ENCODE assay signal across 25 cellular contexts in genomic region chr5:104062495-104063377, GRCh38.
DNase-seq lines count a peak whose midpoint lies in the region; ATAC-seq and TF ChIP-seq lines count a peak whose summit lies in the region.
"Had no signal": no experiment of that assay in that cellular context is flagged by ENCODE, and none has a peak within 500 bp of the region (broad histone marks: within the 10 kb centered on the region; RNA-seq: fewer than 3 reads in every experiment).

No MANE protein-coding gene starts in this region.

- H3K4me1 ChIP-seq in HUES6 (ENCODE audit: control insufficient read depth, insufficient read depth, low read length), result 0 out of 2 replicates have a peak, but pooled peaks cover 8% of the 10 kb centered on the region
- no peaks in the 10 kb centered on the region for H3K4me1 ChIP-seq in OCI-LY7 (ENCODE audit: insufficient read depth, low read length, poor library complexity, severe bottlenecking)
- H3K4me1 ChIP-seq: parathyroid adenoma, sigmoid colon, suprapubic skin, uterus had no signal

- no peak overlapping the region for H3K4me2 ChIP-seq in OCI-LY7 (ENCODE audit: low read length)

- H3K9me2 ChIP-seq in OCI-LY7 (ENCODE audit: insufficient read depth, low read length), result no peaks in the 10 kb centered on the region

- peak overlapping the region; percentile 18 to 45 (median 28) for H3K27ac Mint-ChIP-seq in nephron
- H3K27ac Mint-ChIP-seq in stimulated activated memory B cell treated with anti-CD40 and anti-IgM and Interleukin-4, amounts not matched to agents 10 μg/mL and 1 μg/mL and 100 μg/mL, for 72 hours, result no peak overlapping the region
- H3K27ac Mint-ChIP-seq: naive B cell had no signal

- H2AFZ ChIP-seq in OCI-LY7 (ENCODE audit: low read length), result no peak overlapping the region
- H2AFZ ChIP-seq: parathyroid adenoma had no signal

- H3K9me3 Mint-ChIP-seq in nephron, result peaks cover 8% of the 10 kb centered on the region
- peaks cover 4% of the 10 kb centered on the region for H3K9me3 Mint-ChIP-seq in stimulated activated memory B cell treated with anti-CD40 and anti-IgM and Interleukin-4, amounts not matched to agents 10 μg/mL and 1 μg/mL and 100 μg/mL, for 72 hours

- TF ChIP-seq CTCF in nephron (IDR thresholded peaks at IDR 0.05; ENCODE audit: unreplicated experiment in 3 of 3), result no peak
- no peak for TF ChIP-seq CTCF in OCI-LY7 (conservative IDR thresholded peaks at IDR 0.05; ENCODE audit: low read length)

- H3K36me3 ChIP-seq in HUES6 (ENCODE audit: control insufficient read depth, insufficient read depth, low read length) (peaks cover 12% of the 10 kb centered on the region; the same call in 1 of the 2 replicates), OCI-LY7 (ENCODE audit: insufficient read depth, low read length) (no peaks in the 10 kb centered on the region)
- H3K36me3 ChIP-seq: cardiac muscle cell, sigmoid colon, suprapubic skin, uterus had no signal

- H3K27me3 ChIP-seq in HUES6 (ENCODE audit: control insufficient read depth, insufficient read depth, low read length), result no peaks in the 10 kb centered on the region
- H3K27me3 ChIP-seq: cardiac muscle cell, dorsolateral prefrontal cortex, sigmoid colon, suprapubic skin, uterus had no signal

- CTCF ChIA-PET in OCI-LY7 (lab: Charles Lee; ENCODE audit: unreplicated experiment), result no interaction called here

- DNase-seq in ELF-1 (ENCODE audit: low read depth, low spot score) (peak; percentile 33), caudate nucleus (lab: John Stamatoyannopoulos, UW) (peak in 45 of 61 donors; percentile 1 to 94 (median 51)), OCI-LY7 (ENCODE audit: low spot score) (no peak)
- DNase-seq: ACHN; activated gamma-delta T cell treated with Interleukin-2 at 50 U/mL for 16 hours; activated T-cell treated with anti-CD3 and anti-CD28 coated beads, Interleukin-2, amount 50 U/mL, for 1 hour; C1 segment of cervical spinal cord; dorsolateral prefrontal cortex; H7; naive B cell; NCI-H1694; NCI-H526 treated with DMSO at 0.1 percent for 48 hours; sigmoid colon; T-helper 9 cell; uterus had no signal

- no peak for ATAC-seq in GM21619 (IDR thresholded peaks at IDR 0.05; ENCODE audit: unreplicated experiment)
- ATAC-seq in GM21786 (IDR thresholded peaks at IDR 0.05; ENCODE audit: unreplicated experiment), result no peak
- ATAC-seq in stimulated activated memory B cell treated with anti-CD40 and anti-IgM and Interleukin-4, amounts not matched to agents 10 μg/mL and 1 μg/mL and 100 μg/mL, for 72 hours, result no peak
- ATAC-seq: Right ventricle myocardium inferior had no signal

- no peaks in the 10 kb centered on the region for H3K36me3 Mint-ChIP-seq in nephron (ENCODE audit: low read depth)
- no peaks in the 10 kb centered on the region for H3K36me3 Mint-ChIP-seq in stimulated activated memory B cell treated with anti-CD40 and anti-IgM and Interleukin-4, amounts not matched to agents 10 μg/mL and 1 μg/mL and 100 μg/mL, for 72 hours
- H3K36me3 Mint-ChIP-seq: naive B cell had no signal

- H3K27me3 Mint-ChIP-seq in nephron (ENCODE audit: low read depth), result peaks cover 4% of the 10 kb centered on the region
- H3K27me3 Mint-ChIP-seq in stimulated activated memory B cell treated with anti-CD40 and anti-IgM and Interleukin-4, amounts not matched to agents 10 μg/mL and 1 μg/mL and 100 μg/mL, for 72 hours, result no peaks in the 10 kb centered on the region
- H3K27me3 Mint-ChIP-seq: naive B cell had no signal

- H3K27ac ChIP-seq in HUES6 (ENCODE audit: low read depth, low read length) (peak overlapping the region; percentile 84; the same call in 1 of the 2 replicates), caudate nucleus (ENCODE audit: low read depth, low read length) (no peak overlapping the region), OCI-LY7 (ENCODE audit: low read depth, low read length, poor library complexity, severe bottlenecking) (no peak overlapping the region)
- H3K27ac ChIP-seq: cardiac muscle cell, dorsolateral prefrontal cortex, parathyroid adenoma, sigmoid colon, suprapubic skin, uterus had no signal

- H3K4me3 ChIP-seq in HUES6 (ENCODE audit: low read depth, low read length) (no peak overlapping the region), OCI-LY7 (ENCODE audit: low read depth, low read length, poor library complexity, severe bottlenecking) (no peak overlapping the region)
- H3K4me3 ChIP-seq: cardiac muscle cell, dorsolateral prefrontal cortex, lung, sigmoid colon, suprapubic skin, uterus had no signal

- H3K4me3 Mint-ChIP-seq in nephron, result peak overlapping the region in 1 of 3 experiments; percentile 9
- no peak overlapping the region for H3K4me3 Mint-ChIP-seq in stimulated activated memory B cell treated with anti-CD40 and anti-IgM and Interleukin-4, amounts not matched to agents 10 μg/mL and 1 μg/mL and 100 μg/mL, for 72 hours

- H3K79me2 ChIP-seq in OCI-LY7 (ENCODE audit: insufficient read depth, low read depth, low read length), result no peaks in the 10 kb centered on the region
- H3K79me2 ChIP-seq: parathyroid adenoma had no signal

- no peaks in the 10 kb centered on the region for H4K20me1 ChIP-seq in OCI-LY7 (ENCODE audit: insufficient read depth, low read length)

- no TSS peak for BruUV-seq in OCI-LY7 (replicated peaks; lab: Mats Ljungman, UMichigan)

- H3K9ac ChIP-seq in HUES6 (ENCODE audit: low read length), result peak overlapping the region; percentile 13
- H3K9ac ChIP-seq: parathyroid adenoma had no signal

- POLR2A ChIA-PET in OCI-LY7 (lab: Charles Lee), result interaction anchor here (0.7 kb wide), 1 partner anchor 30 kb away, joined by 3 read pairs; no protein-coding TSS in a partner anchor

- peaks cover 7% of the 10 kb centered on the region for H3K4me1 Mint-ChIP-seq in nephron
- no peaks in the 10 kb centered on the region for H3K4me1 Mint-ChIP-seq in stimulated activated memory B cell treated with anti-CD40 and anti-IgM and Interleukin-4, amounts not matched to agents 10 μg/mL and 1 μg/mL and 100 μg/mL, for 72 hours
- H3K4me1 Mint-ChIP-seq: naive B cell had no signal

- peaks cover 23% of the 10 kb centered on the region for H3K9me3 ChIP-seq in HUES6 (ENCODE audit: control insufficient read depth, insufficient read depth, low read depth, low read length)
- no peaks in the 10 kb centered on the region for H3K9me3 ChIP-seq in OCI-LY7 (ENCODE audit: low read length)
- H3K9me3 ChIP-seq: sigmoid colon, suprapubic skin, uterus had no signal

- intact Hi-C loops in OCI-LY7 (cut with micrococcal nuclease; ENCODE audit: unreplicated experiment), result no loop called here
